Comparison of ENCODE assay signal across 27 cellular contexts in genomic region chr12:30573145-30573544, GRCh38.
"Had no signal": no experiment of that assay in that cellular context is flagged by ENCODE, and none has a peak within 500 bp of the region (broad histone marks: within the 10 kb centered on the region; RNA-seq: fewer than 3 reads in every experiment).

No MANE protein-coding gene starts in this region.

- ATAC-seq: activated naive CD4-positive, alpha-beta T cell treated with anti-CD3 and anti-CD28 coated beads, Interleukin-2, amount 50 U/mL, for 72 hours; activated T-cell treated with anti-CD3 and anti-CD28 coated beads, Interleukin-2, amount 50 U/mL, for 72 hours; effector memory CD8-positive, alpha-beta T cell; foreskin keratinocyte; gastrocnemius medialis; WTC11 had no signal

- DNase-seq: activated CD4-positive, alpha-beta memory T cell treated with anti-CD3 and anti-CD28 coated beads, Interleukin-2, amount 10 ng/mL, durations not matched to agents 7 days and 5 days; activated CD4-positive, alpha-beta T cell treated with anti-CD3 and anti-CD28 coated beads for 1 hour; activated CD4-positive, alpha-beta T cell treated with anti-CD3 and anti-CD28 coated beads for 4 hours; activated CD4-positive, alpha-beta T cell treated with anti-CD3 and anti-CD28 coated beads, Interleukin-2, amount 10 ng/mL, durations not matched to agents 7 days and 5 days; activated CD4-positive, alpha-beta T cell treated with anti-CD3 and anti-CD28 coated beads, Interleukin-2, amount 50 U/mL, for 4 hours; activated CD8-positive, alpha-beta memory T cell treated with anti-CD3 and anti-CD28 coated beads, Interleukin-2, amount 50 U/mL, for 48 hours; activated gamma-delta T cell; activated naive CD4-positive, alpha-beta T cell; activated naive CD4-positive, alpha-beta T cell treated with anti-CD3 and anti-CD28 coated beads, Interleukin-2, amount 10 ng/mL, durations not matched to agents 7 days and 5 days; activated naive CD8-positive, alpha-beta T cell treated with anti-CD3 and anti-CD28 coated beads, Interleukin-2, amount 10 ng/mL, durations not matched to agents 7 days and 5 days; activated T-cell treated with anti-CD3 and anti-CD28 coated beads for 4 hours; activated T-cell treated with anti-CD3 and anti-CD28 coated beads, Interleukin-2, amount 50 U/mL, for 24 hours; activated T-cell treated with anti-CD3 and anti-CD28 coated beads, Interleukin-2, amount 50 U/mL, for 72 hours; effector CD4-positive, alpha-beta T cell; effector memory CD8-positive, alpha-beta T cell; erythroblast; foreskin keratinocyte; gastrocnemius medialis; glutamatergic neuron; T-helper 2 cell had no signal

- H3K36me3 ChIP-seq: ascending aorta, breast epithelium, esophagus muscularis mucosa, gastrocnemius medialis had no signal

- H3K9me3 ChIP-seq: ascending aorta, breast epithelium, esophagus muscularis mucosa, gastrocnemius medialis had no signal

- H3K4me1 ChIP-seq: ascending aorta, breast epithelium, foreskin keratinocyte, gastrocnemius medialis had no signal

- H3K27ac ChIP-seq: ascending aorta, breast epithelium, coronary artery, esophagus muscularis mucosa, foreskin keratinocyte, gastrocnemius medialis, VCaP had no signal

- H3K27me3 ChIP-seq: ascending aorta, breast epithelium, esophagus muscularis mucosa, foreskin keratinocyte, gastrocnemius medialis had no signal

- H3K4me3 ChIP-seq: ascending aorta, breast epithelium, coronary artery, esophagus muscularis mucosa, gastrocnemius medialis had no signal
